ENCODE assay signal across 15 cellular contexts in genomic region chr2:16140771-16141640, GRCh38.
"Had no signal": no experiment of that assay in that cellular context is flagged by ENCODE, and none has a peak within 500 bp of the region (broad histone marks: within the 10 kb centered on the region; RNA-seq: fewer than 3 reads in every experiment).

No MANE protein-coding gene starts in this region.

- H3K4me2 ChIP-seq: smooth muscle cell had no signal

- H3K9me3 Mint-ChIP-seq: activated T-cell treated with anti-CD3 and anti-CD28 coated beads, Interleukin-2, amount 50 U/mL, for 24 hours; T-helper 1 cell treated with Interleukin-12 subunit alpha and Interleukin-12 subunit beta and Interleukin-4 antibody, amounts not matched to agents 30 μg/mL and 1 μg/mL, for 36 hours had no signal

- H3K27me3 ChIP-seq: gastroesophageal sphincter, right atrium auricular region, suprapubic skin, upper lobe of left lung had no signal

- H3K27me3 Mint-ChIP-seq: stimulated activated naive B cell treated with anti-CD40 and anti-IgM and Interleukin-4, amounts not matched to agents 10 μg/mL and 1 μg/mL and 100 μg/mL, for 72 hours had no signal

- H3K4me3 ChIP-seq: gastroesophageal sphincter, right atrium auricular region, smooth muscle cell, suprapubic skin, upper lobe of left lung had no signal

- H3K27ac Mint-ChIP-seq: activated naive CD8-positive, alpha-beta T cell; activated T-cell treated with anti-CD3 and anti-CD28 coated beads, Interleukin-2, amount 50 U/mL, for 24 hours; mesothelial cell of epicardium; naive B cell; stimulated activated naive B cell treated with anti-CD40 and anti-IgM and Interleukin-4, amounts not matched to agents 10 μg/mL and 1 μg/mL and 100 μg/mL, for 72 hours; T-helper 1 cell treated with Interleukin-12 subunit alpha and Interleukin-12 subunit beta and Interleukin-4 antibody, amounts not matched to agents 30 μg/mL and 1 μg/mL, for 36 hours had no signal

- H3K9me3 ChIP-seq: gastroesophageal sphincter, right atrium auricular region, suprapubic skin, upper lobe of left lung had no signal

- H3K36me3 Mint-ChIP-seq: activated naive CD8-positive, alpha-beta T cell; mesothelial cell of epicardium; naive B cell; stimulated activated naive B cell treated with anti-CD40 and anti-IgM and Interleukin-4, amounts not matched to agents 10 μg/mL and 1 μg/mL and 100 μg/mL, for 72 hours had no signal

- H3K4me3 Mint-ChIP-seq: activated naive CD8-positive, alpha-beta T cell; activated T-cell treated with anti-CD3 and anti-CD28 coated beads, Interleukin-2, amount 50 U/mL, for 24 hours; mesothelial cell of epicardium; naive B cell; stimulated activated naive B cell treated with anti-CD40 and anti-IgM and Interleukin-4, amounts not matched to agents 10 μg/mL and 1 μg/mL and 100 μg/mL, for 72 hours; T-helper 1 cell treated with Interleukin-12 subunit alpha and Interleukin-12 subunit beta and Interleukin-4 antibody, amounts not matched to agents 30 μg/mL and 1 μg/mL, for 36 hours had no signal

- H3K27ac ChIP-seq: gastroesophageal sphincter, right atrium auricular region, suprapubic skin, upper lobe of left lung had no signal

- H3K36me3 ChIP-seq: gastroesophageal sphincter, right atrium auricular region, suprapubic skin, upper lobe of left lung had no signal

- H3K4me1 ChIP-seq: gastroesophageal sphincter, right atrium auricular region, suprapubic skin, upper lobe of left lung had no signal

- ATAC-seq: gastroesophageal sphincter; SK-N-SH treated with all-trans-retinoic acid at 6 μM for 48 hours; stimulated activated naive B cell treated with anti-CD40 and anti-IgM and Interleukin-4, amounts not matched to agents 10 μg/mL and 1 μg/mL and 100 μg/mL, for 72 hours had no signal

- H3K4me1 Mint-ChIP-seq: naive B cell; stimulated activated naive B cell treated with anti-CD40 and anti-IgM and Interleukin-4, amounts not matched to agents 10 μg/mL and 1 μg/mL and 100 μg/mL, for 72 hours had no signal

- DNase-seq: activated CD4-positive, CD25-positive, alpha-beta regulatory T cell; activated effector memory CD4-positive, alpha-beta T cell treated with anti-CD3 and anti-CD28 coated beads, Interleukin-2, amount 50 U/mL, for 16 hours; activated T-cell treated with anti-CD3 and anti-CD28 coated beads, Interleukin-2, amount 50 U/mL, for 24 hours; aorta; naive B cell; stimulated activated naive B cell treated with anti-CD40 and anti-IgM and Interleukin-4, amounts not matched to agents 10 μg/mL and 1 μg/mL and 100 μg/mL, for 72 hours; upper lobe of left lung had no signal
